ENCODE assay signal across 1 cellular context in the genomic region with DNA sequence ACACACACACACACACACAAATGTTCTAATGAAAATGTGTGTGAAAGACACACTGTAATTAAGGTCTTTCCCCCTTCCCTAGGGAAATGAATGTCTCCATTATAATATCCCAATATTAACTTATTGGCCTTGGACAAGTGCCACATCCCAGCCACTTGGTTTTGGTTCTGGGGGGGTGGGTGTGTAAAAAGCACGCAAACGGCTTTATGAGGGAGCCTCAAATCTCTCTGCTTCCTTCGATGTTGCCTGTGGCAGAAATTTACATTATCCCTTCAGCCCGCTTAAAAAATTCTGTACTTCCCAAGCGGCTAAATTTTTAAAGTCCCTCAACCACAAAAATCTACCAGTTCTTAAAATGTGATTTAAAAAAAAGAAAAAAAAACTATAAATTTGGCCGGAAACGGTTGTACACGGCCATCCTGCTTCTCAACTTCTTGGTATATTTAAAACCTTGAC.
TF ChIP-seq lines count a peak whose summit lies in the region.

No MANE protein-coding gene starts in this region.

TF ChIP-seq in H1, 55 proteins besides CTCF, POLR2A, EP300 and RAD21:
- TF ChIP-seq SRF (IDR thresholded peaks at IDR 0.05; ENCODE audit: low read depth, low read length) = no peak
- no peak for TF ChIP-seq SIN3A (conservative IDR thresholded peaks at IDR 0.05 in 1 of 2, IDR thresholded peaks at IDR 0.05 in 1 of 2; ENCODE audit: low read depth in 1 of 2, low read length in 2 of 2)
- TF ChIP-seq, protein P1, sequence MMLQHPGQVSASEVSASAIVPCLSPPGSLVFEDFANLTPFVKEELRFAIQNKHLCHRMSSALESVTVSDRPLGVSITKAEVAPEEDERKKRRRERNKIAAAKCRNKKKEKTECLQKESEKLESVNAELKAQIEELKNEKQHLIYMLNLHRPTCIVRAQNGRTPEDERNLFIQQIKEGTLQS (IDR thresholded peaks at IDR 0.05; ENCODE audit: insufficient read depth, low read depth, low read length) = no peak
- no peak for TF ChIP-seq SP4 (IDR thresholded peaks at IDR 0.05; ENCODE audit: low read length)
- no peak for TF ChIP-seq PHF8 (conservative IDR thresholded peaks at IDR 0.05; ENCODE audit: low read depth, low read length)
- no peak for TF ChIP-seq TCF12 (IDR thresholded peaks at IDR 0.05; ENCODE audit: low read depth, low read length)
